7 cellular contexts compared by ENCODE assay signal in the genomic region with DNA sequence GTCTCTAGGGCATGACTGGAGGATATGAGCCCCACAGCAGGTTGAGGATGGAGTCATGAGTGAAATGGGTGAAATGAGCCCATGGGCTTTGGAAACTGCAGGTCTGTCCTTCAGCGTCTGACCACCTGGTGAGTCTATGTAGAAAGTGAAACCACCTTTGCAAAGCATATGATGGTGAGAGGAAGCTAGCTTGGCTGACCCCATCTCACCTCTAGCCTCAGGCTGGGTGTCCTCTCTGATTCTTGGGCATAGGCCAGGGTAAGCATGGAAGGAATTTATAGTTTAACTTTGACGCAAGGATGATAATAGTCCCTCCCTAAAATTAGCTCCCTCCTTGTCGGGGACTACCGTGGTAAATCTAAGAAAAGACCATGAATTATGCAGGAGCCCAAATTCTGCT. TPM values are rescaled to one million over a fixed set of nuclear protein-coding genes. Genes with fewer than 3 reads are reported as not detected.
"Had no signal": no experiment of that assay in that cellular context is flagged by ENCODE, and none has a peak within 500 bp of the region (broad histone marks: within the 10 kb centered on the region; RNA-seq: fewer than 3 reads in every experiment).

No MANE protein-coding gene starts in this region.

RNA-seq across cellular contexts. Expression of gene PSG9, which starts 16.7 kb away (rescaled TPM):
- total RNA-seq: HT-29; LHCN-M2; NCI-H460; OCI-LY7; PC-3; Peyer's patch; T-helper 1 cell treated with Interleukin-12 subunit alpha and Interleukin-12 subunit beta and Interleukin-4 antibody, amounts not matched to agents 30 ng/mL and 1 ng/mL, for 36 hours had no signal
